22 cellular contexts compared by ENCODE assay signal in the genomic region with DNA sequence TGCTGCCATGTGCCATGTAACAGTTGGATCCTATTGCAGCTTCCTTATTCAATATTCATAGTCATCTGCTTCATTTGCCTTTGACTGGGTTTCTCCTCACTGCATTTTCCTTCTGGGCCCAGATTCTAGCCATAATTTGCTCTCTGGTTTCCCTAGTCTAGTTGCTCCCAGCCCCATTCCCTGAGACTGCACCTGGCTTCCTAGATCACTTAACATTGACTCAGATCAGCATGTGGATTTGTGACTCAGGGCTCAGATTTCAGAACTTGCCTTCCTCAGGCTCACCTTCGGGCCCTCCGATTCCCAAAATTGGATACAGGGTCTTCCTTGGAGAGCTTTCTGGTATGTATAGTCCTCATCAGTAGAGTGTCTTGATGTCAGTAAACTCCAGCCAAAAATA.
"Had no signal": no experiment of that assay in that cellular context is flagged by ENCODE, and none has a peak within 500 bp of the region (broad histone marks: within the 10 kb centered on the region; RNA-seq: fewer than 3 reads in every experiment).

No MANE protein-coding gene starts in this region.

- H3K9me3 ChIP-seq: adrenal gland, ascending aorta, colonic mucosa, esophagus muscularis mucosa, heart left ventricle, lower lobe of right lung, right atrium auricular region, upper lobe of left lung had no signal

- ATAC-seq: activated T-cell treated with anti-CD3 and anti-CD28 coated beads, Interleukin-2, amount 50 U/mL, for 4 hours; effector memory CD8-positive, alpha-beta T cell; heart left ventricle; left lobe of liver; lower lobe of right lung; naive thymus-derived CD8-positive, alpha-beta T cell; stimulated activated naive CD8-positive, alpha-beta T cell treated with anti-CD3 and anti-CD28 coated beads, Interleukin-15, Interleukin-2, amounts not matched to agents 100 U/mL and 50 U/mL, for 24 hours had no signal

- H3K36me3 ChIP-seq: adrenal gland, ascending aorta, colonic mucosa, esophagus muscularis mucosa, heart left ventricle, lower lobe of right lung, right atrium auricular region, upper lobe of left lung had no signal

- H3K4me1 ChIP-seq: adrenal gland, ascending aorta, colonic mucosa, esophagus muscularis mucosa, heart left ventricle, lower lobe of right lung, right atrium auricular region, upper lobe of left lung had no signal

- H3K4me3 ChIP-seq: adrenal gland, ascending aorta, colonic mucosa, dorsolateral prefrontal cortex, esophagus muscularis mucosa, heart left ventricle, lower lobe of right lung, right atrium auricular region, upper lobe of left lung had no signal

- DNase-seq: activated CD4-positive, alpha-beta T cell treated with anti-CD3 and anti-CD28 coated beads, Interleukin-2, amount 50 U/mL, for 4 hours; activated CD8-positive, alpha-beta memory T cell treated with anti-CD3 and anti-CD28 coated beads for 24 hours; activated CD8-positive, alpha-beta memory T cell treated with anti-CD3 and anti-CD28 coated beads, Interleukin-2, amount 50 U/mL, for 48 hours; activated naive CD4-positive, alpha-beta T cell; activated T-cell treated with anti-CD3 and anti-CD28 coated beads, Interleukin-2, amount 50 U/mL, for 4 hours; adrenal gland; colonic mucosa; dorsolateral prefrontal cortex; effector memory CD8-positive, alpha-beta T cell; heart left ventricle; lower lobe of right lung; naive thymus-derived CD8-positive, alpha-beta T cell; stimulated activated CD4-positive, alpha-beta T cell treated with anti-CD3 and anti-CD28 coated beads, Interleukin-12 subunit alpha, Interleukin-12 subunit beta, amount 100 ng/mL, for 4 hours; stimulated activated CD4-positive, alpha-beta T cell treated with anti-CD3 and anti-CD28 coated beads, Interleukin-4, amount 100 ng/mL, for 4 hours; stimulated activated naive CD8-positive, alpha-beta T cell treated with anti-CD3 and anti-CD28 coated beads, Interleukin-15, Interleukin-2, amounts not matched to agents 100 U/mL and 50 U/mL, for 24 hours; T-helper 1 cell; T-helper 9 cell; upper lobe of left lung had no signal

- H3K27me3 ChIP-seq: adrenal gland, ascending aorta, colonic mucosa, dorsolateral prefrontal cortex, esophagus muscularis mucosa, heart left ventricle, right atrium auricular region, upper lobe of left lung had no signal

- H3K27ac ChIP-seq: adrenal gland, ascending aorta, colonic mucosa, dorsolateral prefrontal cortex, esophagus muscularis mucosa, heart left ventricle, lower lobe of right lung, right atrium auricular region, upper lobe of left lung had no signal
